In genomic region chr11:78812513-78813293, GRCh38 we compare ENCODE assay signal across 1 cellular context.
TF ChIP-seq lines count a peak whose summit lies in the region.

No MANE protein-coding gene starts in this region.

TF ChIP-seq in H1, 55 proteins besides CTCF, POLR2A, EP300 and RAD21 (continued from another document):
- TF ChIP-seq CHD7 (IDR thresholded peaks at IDR 0.05; ENCODE audit: insufficient replicate concordance, low read length) = no peak
- no peak for TF ChIP-seq PHF8 (conservative IDR thresholded peaks at IDR 0.05; ENCODE audit: low read depth, low read length)
- TF ChIP-seq SAP30 (IDR thresholded peaks at IDR 0.05; ENCODE audit: insufficient read depth, insufficient replicate concordance, low read length) = no peak
- no peak for TF ChIP-seq GABPA (IDR thresholded peaks at IDR 0.05; ENCODE audit: borderline replicate concordance, insufficient read depth, low read length)
- TF ChIP-seq JUND (IDR thresholded peaks at IDR 0.05; ENCODE audit: low read length) = peak; percentile 91
- TF ChIP-seq HDAC6 (IDR thresholded peaks at IDR 0.05; ENCODE audit: low read depth, low read length) = no peak
- no peak for TF ChIP-seq ASH2L (IDR thresholded peaks at IDR 0.05; ENCODE audit: low read length)
- no peak for TF ChIP-seq USF2 (IDR thresholded peaks at IDR 0.05; ENCODE audit: low read length)
- no peak for TF ChIP-seq TBP (IDR thresholded peaks at IDR 0.05; ENCODE audit: low read depth, low read length)
- TF ChIP-seq TAF7 (optimal IDR thresholded peaks at IDR 0.05; ENCODE audit: borderline replicate concordance, low read depth, low read length) = no peak
- TF ChIP-seq ZNF274 (IDR thresholded peaks at IDR 0.05; ENCODE audit: borderline replicate concordance, extremely low read depth, low read length) = no peak
- TF ChIP-seq SUZ12 (IDR thresholded peaks at IDR 0.05; ENCODE audit: low read length) = no peak
- no peak for TF ChIP-seq RNF2 (IDR thresholded peaks at IDR 0.05; ENCODE audit: borderline replicate concordance, low read depth, low read length, missing control alignments, poor library complexity, severe bottlenecking)
- no peak for TF ChIP-seq ATF2 (IDR thresholded peaks at IDR 0.05; ENCODE audit: low read length)
- no peak for TF ChIP-seq TCF12 (IDR thresholded peaks at IDR 0.05; ENCODE audit: low read depth, low read length)
- TF ChIP-seq MAX (IDR thresholded peaks at IDR 0.05) = peak; percentile 51; the same call in 1 of the 2 replicates
- no peak for TF ChIP-seq CHD1 (IDR thresholded peaks at IDR 0.05; ENCODE audit: low read depth, low read length)
